ENCODE assay signal across 20 cellular contexts in genomic region chr1:71944006-71944405, GRCh38.
DNase-seq lines count a peak whose midpoint lies in the region; ATAC-seq, FAIRE-seq and TF ChIP-seq lines count a peak whose summit lies in the region.
"Had no signal": no experiment of that assay in that cellular context is flagged by ENCODE, and none has a peak within 500 bp of the region (broad histone marks: within the 10 kb centered on the region; RNA-seq: fewer than 3 reads in every experiment).

No MANE protein-coding gene starts in this region.

- H3K4me2 ChIP-seq in SK-N-SH: no peak overlapping the region
- H3K4me2 ChIP-seq: PC-9 had no signal

- H3K27me3 ChIP-seq in SK-N-SH (ENCODE audit: insufficient read depth) (no peaks in the 10 kb centered on the region), small intestine (ENCODE audit: control insufficient read depth in 2 of 2, insufficient read depth in 2 of 2, low read length in 2 of 2) (no peaks in the 10 kb centered on the region)
- no peaks in the 10 kb centered on the region for H3K27me3 ChIP-seq in CD8-positive, alpha-beta memory T cell (ENCODE audit: insufficient read depth, low read length, poor library complexity, severe bottlenecking)

- DNase-seq in SK-N-SH (no peak), NCI-H526 (lab: John Stamatoyannopoulos, UW) (peak; percentile 18 to 43), left colon (peak in 1 of 2 donors; percentile 4), small intestine (peak; percentile 16)
- DNase-seq in activated T-cell treated with anti-CD3 and anti-CD28 coated beads, Interleukin-2, amount 50 U/mL, for 1 hour: no peak
- no peak for DNase-seq in activated naive CD4-positive, alpha-beta T cell (lab: John Stamatoyannopoulos, UW)
- DNase-seq in CD8-positive, alpha-beta memory T cell: no peak
- DNase-seq: 8988T, Caco-2, DMS153, H9, NCI-H1092 treated with DMSO at 0.1 percent for 48 hours, NCI-H1694, NCI-H2107, NCI-H2227 treated with DMSO at 0.1 percent for 48 hours, NCI-H510A treated with DMSO at 0.1 percent for 48 hours, PC-9 had no signal

- H3K4me1 ChIP-seq in SK-N-SH (ENCODE audit: control insufficient read depth in 1 of 2, insufficient read depth in 2 of 2, low read depth in 1 of 2, low read length in 1 of 2) (peaks cover 0 to 4% of the 10 kb centered on the region in 2 experiments; a peak in 2 of 4 replicates), small intestine (ENCODE audit: control insufficient read depth in 2 of 2, insufficient read depth in 1 of 2, low read depth in 1 of 2, low read length in 1 of 2) (no peaks in the 10 kb centered on the region)
- H3K4me1 ChIP-seq in CD8-positive, alpha-beta memory T cell (ENCODE audit: insufficient read depth, low read length): no peaks in the 10 kb centered on the region
- H3K4me1 ChIP-seq: Caco-2 had no signal

- H3K36me3 Mint-ChIP-seq in CD8-positive, alpha-beta memory T cell: no peaks in the 10 kb centered on the region
- H3K36me3 Mint-ChIP-seq: CD14-positive monocyte had no signal

- H3K4me1 Mint-ChIP-seq in CD8-positive, alpha-beta memory T cell: no peaks in the 10 kb centered on the region
- H3K4me1 Mint-ChIP-seq: CD14-positive monocyte, H9 had no signal

- H2AFZ ChIP-seq in SK-N-SH (ENCODE audit: low read depth): no peak overlapping the region
- H2AFZ ChIP-seq: PC-9 had no signal

- POLR2A ChIA-PET in SK-N-SH (lab: Yijun Ruan, JAX): no interaction called here
- POLR2A ChIA-PET in CD8-positive, alpha-beta memory T cell (lab: Charles Lee): no interaction called here

- H3K4me3 ChIP-seq in SK-N-SH (ENCODE audit: low read depth in 2 of 2, low read length in 1 of 2) (no peak overlapping the region), small intestine (ENCODE audit: low read depth in 1 of 2, low read length in 2 of 2) (no peak overlapping the region)
- no peak overlapping the region for H3K4me3 ChIP-seq in CD8-positive, alpha-beta memory T cell (ENCODE audit: low read length)
- H3K4me3 ChIP-seq: PC-9 had no signal

- no peaks in the 10 kb centered on the region for H3F3A ChIP-seq in SK-N-SH (replicated peaks; ENCODE audit: insufficient read depth)

- no peak for TF ChIP-seq RAD21 in SK-N-SH (IDR thresholded peaks at IDR 0.05; ENCODE audit: low read length)

- H3K9ac ChIP-seq in SK-N-SH: no peak overlapping the region

- TF ChIP-seq EP300 in SK-N-SH (IDR thresholded peaks at IDR 0.05; ENCODE audit: borderline replicate concordance in 1 of 2, low read depth in 1 of 2, low read length in 1 of 2): no peak

- TF ChIP-seq CTCF in SK-N-SH (IDR thresholded peaks at IDR 0.05): no peak

- H3K9me3 ChIP-seq in SK-N-SH (no peaks in the 10 kb centered on the region), small intestine (ENCODE audit: control insufficient read depth, low read depth) (no peaks in the 10 kb centered on the region)
- no peaks in the 10 kb centered on the region for H3K9me3 ChIP-seq in CD8-positive, alpha-beta memory T cell (ENCODE audit: low read length)
- H3K9me3 ChIP-seq: Caco-2 had no signal

- no peak for FAIRE-seq in small intestine (lab: Jason Lieb, UNC)

- WGBS in SK-N-SH (ENCODE audit: low lambda C conversion rate): 53% methylated on average over 1 of the region's 1 CpG
- whole genome bisulfite sequencing in small intestine, 3 donors: 8 to 40% (median 19%) methylated on average over 1 of the region's 1 CpG

- H3K27ac Mint-ChIP-seq in CD8-positive, alpha-beta memory T cell: no peak overlapping the region
- H3K27ac Mint-ChIP-seq: CD14-positive monocyte, H9 had no signal

- ATAC-seq in SK-N-SH treated with all-trans-retinoic acid at 6 μM for 48 hours: no peak
- peak; percentile 83 for ATAC-seq in left colon

- H3K9me2 ChIP-seq in SK-N-SH: no peaks in the 10 kb centered on the region

- H4K20me1 ChIP-seq in SK-N-SH (ENCODE audit: insufficient read depth): no peaks in the 10 kb centered on the region

- H3K27me3 Mint-ChIP-seq in CD8-positive, alpha-beta memory T cell: no peaks in the 10 kb centered on the region

- peak overlapping the region in 1 of 7 donors; percentile 48 for H3K4me3 Mint-ChIP-seq in CD8-positive, alpha-beta memory T cell
- H3K4me3 Mint-ChIP-seq: CD14-positive monocyte, H9 had no signal

- H3K79me2 ChIP-seq in SK-N-SH (ENCODE audit: insufficient read depth): no peaks in the 10 kb centered on the region

- H3K36me3 ChIP-seq in SK-N-SH (replicated peaks in 1 of 2; ENCODE audit: control insufficient read depth in 1 of 2, insufficient read depth in 2 of 2, low read length in 1 of 2) (no peaks in the 10 kb centered on the region), small intestine (ENCODE audit: control insufficient read depth in 2 of 2, insufficient read depth in 2 of 2, low read length in 2 of 2) (no peaks in the 10 kb centered on the region)
- no peaks in the 10 kb centered on the region for H3K36me3 ChIP-seq in CD8-positive, alpha-beta memory T cell (ENCODE audit: insufficient read depth, low read length)

- H3K27ac ChIP-seq in SK-N-SH (ENCODE audit: low read depth in 2 of 2, low read length in 1 of 2) (no peak overlapping the region), small intestine (ENCODE audit: low read depth in 1 of 2, low read length in 1 of 2) (no peak overlapping the region)
- H3K27ac ChIP-seq in CD8-positive, alpha-beta memory T cell (ENCODE audit: low read depth, low read length): no peak overlapping the region
- H3K27ac ChIP-seq: HL-60, PC-9 had no signal

- intact Hi-C loops in left colon (cut with DNase I, micrococcal nuclease): no loop called here

- peaks cover 0 to 20% (median 5%) of the 10 kb centered on the region in 5 donors for H3K9me3 Mint-ChIP-seq in CD8-positive, alpha-beta memory T cell
- H3K9me3 Mint-ChIP-seq: H9 had no signal

- CTCF ChIA-PET in SK-N-SH (lab: Yijun Ruan, JAX): no interaction called here
- CTCF ChIA-PET in CD8-positive, alpha-beta memory T cell (lab: Charles Lee): no interaction called here

TF ChIP-seq in SK-N-SH, 30 proteins besides CTCF, POLR2A, EP300 and RAD21:
- peak; percentile 10; the same call in 1 of the 2 replicates for TF ChIP-seq GATA2 (CRISPR knock-in tag; IDR thresholded peaks at IDR 0.05)
- no peak for TF ChIP-seq MXI1 (IDR thresholded peaks at IDR 0.05; ENCODE audit: low read depth, low read length)

TF ChIP-seq in SK-N-SH treated with all-trans-retinoic acid at 6 μM for 48 hours, 23 proteins besides CTCF, POLR2A, EP300 and RAD21 (continues in another document):
- TF ChIP-seq BACH2 (CRISPR knock-in tag; IDR thresholded peaks at IDR 0.05; ENCODE audit: borderline replicate concordance): no peak
- TF ChIP-seq ESRRG (CRISPR knock-in tag; IDR thresholded peaks at IDR 0.05): no peak
- no peak for TF ChIP-seq POU6F1 (CRISPR knock-in tag; IDR thresholded peaks at IDR 0.05; ENCODE audit: borderline replicate concordance, low read depth)
- no peak for TF ChIP-seq CSDC2 (CRISPR knock-in tag; IDR thresholded peaks at IDR 0.05)
- no peak for TF ChIP-seq ZNF8 (CRISPR knock-in tag; IDR thresholded peaks at IDR 0.05)
- no peak for TF ChIP-seq ZNF565 (CRISPR knock-in tag; conservative IDR thresholded peaks at IDR 0.05; ENCODE audit: low read depth)
- TF ChIP-seq TCF4 (CRISPR knock-in tag; IDR thresholded peaks at IDR 0.05; ENCODE audit: borderline replicate concordance): no peak
- no peak for TF ChIP-seq CSRNP3 (CRISPR knock-in tag; IDR thresholded peaks at IDR 0.05)
- TF ChIP-seq ZFP30 (CRISPR knock-in tag; IDR thresholded peaks at IDR 0.05): no peak
- no peak for TF ChIP-seq ZNF70 (CRISPR knock-in tag; IDR thresholded peaks at IDR 0.05)
- no peak for TF ChIP-seq PATZ1 (CRISPR knock-in tag; IDR thresholded peaks at IDR 0.05; ENCODE audit: borderline replicate concordance)
- no peak for TF ChIP-seq GLIS3 (CRISPR knock-in tag; IDR thresholded peaks at IDR 0.05)
- no peak for TF ChIP-seq ARNTL (CRISPR knock-in tag; IDR thresholded peaks at IDR 0.05; ENCODE audit: borderline replicate concordance, low read depth)
- no peak for TF ChIP-seq ZFP3 (CRISPR knock-in tag; IDR thresholded peaks at IDR 0.05)

Comparison
In these comparisons a context has a peak if more than half of its experiments do, and no peak if none do; other contexts are left out.
1. DNase-seq: peak in NCI-H526 (2 of 2) and small intestine (single experiment); none in SK-N-SH (single experiment), activated T-cell treated with anti-CD3 and anti-CD28 coated beads, Interleukin-2, amount 50 U/mL, for 1 hour (single experiment), activated naive CD4-positive, alpha-beta T cell (0 of 4) and CD8-positive, alpha-beta memory T cell (0 of 5).